ENCODE assay signal across 24 cellular contexts in the genomic region with DNA sequence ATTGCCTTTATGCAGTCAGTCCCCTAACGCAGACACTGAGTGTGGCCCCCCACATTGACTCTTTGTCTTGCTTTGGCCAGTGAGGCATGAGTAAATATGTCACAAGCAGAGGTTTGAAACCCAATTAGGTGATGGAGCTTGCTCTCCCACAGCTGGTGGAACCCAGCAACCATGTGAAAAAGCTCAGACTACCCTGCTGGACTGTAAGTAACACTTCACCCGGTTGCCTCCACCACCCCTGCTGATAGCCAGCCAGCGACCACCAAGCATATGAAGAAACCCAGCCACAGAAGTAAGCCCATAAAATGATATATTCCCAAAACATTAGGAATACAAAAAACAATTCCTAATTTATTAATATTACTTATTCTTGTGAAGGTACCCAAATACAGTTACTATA. TPM values are rescaled to one million over a fixed set of nuclear protein-coding genes. Genes with fewer than 3 reads are reported as not detected.
"Had no signal": no experiment of that assay in that cellular context is flagged by ENCODE, and none has a peak within 500 bp of the region (broad histone marks: within the 10 kb centered on the region; RNA-seq: fewer than 3 reads in every experiment).

No MANE protein-coding gene starts in this region.

- ATAC-seq: Panc1, PC-3 had no signal

- H3K9ac ChIP-seq: SK-N-SH had no signal

- H3K9me3 ChIP-seq: MG63, SK-N-SH had no signal

- DNase-seq: Karpas-422, KG1, MG63, NCI-H1092 treated with DMSO at 0.1 percent for 48 hours, NCI-H1436, NCI-H187, NCI-H2029, NCI-H2081 treated with DMSO at 0.1 percent for 48 hours, NCI-H2171, NCI-H226, NCI-H446, NCI-H510A, NCI-H524 treated with DMSO at 0.1 percent for 48 hours, NCI-H69, NCI-H774, PC-3, SHP77, SK-N-SH, SW 1271 had no signal

- H3K27me3 ChIP-seq: MG63 had no signal

- H3K36me3 ChIP-seq: MG63 had no signal

- H3K4me3 ChIP-seq: MG63 had no signal

- H3K27ac ChIP-seq: RWPE1 had no signal

- H3K4me2 ChIP-seq: SK-N-SH had no signal

RNA-seq across cellular contexts. Expression of gene PDCL2, which starts 21.6 kb away (rescaled TPM):
- total RNA-seq: HT-29, OCI-LY7, PC-3, SK-MEL-5 had no signal
- polyA plus RNA-seq: SK-N-SH had no signal

RNA-seq across cellular contexts. Expression of gene NMU, which starts 22.5 kb away (rescaled TPM):
- total RNA-seq: OCI-LY7, SK-MEL-5 had no signal
